30 cellular contexts compared by ENCODE assay signal in the genomic region with DNA sequence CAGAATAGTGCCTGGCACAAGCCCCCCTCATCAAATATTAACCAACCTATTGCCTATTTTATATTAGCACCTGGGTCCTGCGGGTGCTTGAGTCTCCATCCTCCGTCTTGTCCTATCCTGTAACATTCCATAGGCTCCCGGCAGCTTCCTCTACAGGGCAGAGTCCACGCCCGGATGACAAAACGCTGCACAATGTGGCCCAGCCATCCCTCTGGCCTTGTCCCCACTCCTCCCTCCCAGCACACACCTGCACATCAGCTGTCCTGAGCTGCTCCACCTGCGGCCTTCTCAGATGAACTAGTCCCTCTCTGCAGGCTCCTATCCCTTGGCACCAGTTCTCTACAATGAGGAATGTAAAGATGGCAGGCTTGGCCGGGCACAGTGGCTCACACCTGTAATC.
"Had no signal": no experiment of that assay in that cellular context is flagged by ENCODE, and none has a peak within 500 bp of the region (broad histone marks: within the 10 kb centered on the region; RNA-seq: fewer than 3 reads in every experiment).

No MANE protein-coding gene starts in this region.

- DNase-seq: activated CD4-positive, alpha-beta T cell treated with anti-CD3 and anti-CD28 coated beads, Interleukin-2, amount 10 ng/mL, durations not matched to agents 24 days and 14 days; activated CD4-positive, alpha-beta T cell treated with anti-CD3 and anti-CD28 coated beads, Interleukin-2, amount 50 U/mL, for 4 hours; activated CD8-positive, alpha-beta T cell treated with anti-CD3 and anti-CD28 coated beads for 36 hours; activated effector memory CD4-positive, alpha-beta T cell treated with anti-CD3 and anti-CD28 coated beads, Interleukin-2, amount 50 U/mL, for 16 hours; activated naive CD4-positive, alpha-beta T cell; activated naive CD4-positive, alpha-beta T cell treated with anti-CD3 and anti-CD28 coated beads, Interleukin-2, amount 50 U/mL, for 16 hours; activated naive CD8-positive, alpha-beta T cell treated with anti-CD3 and anti-CD28 coated beads for 36 hours; activated T-cell treated with anti-CD3 and anti-CD28 coated beads, Interleukin-2, amount 50 U/mL, for 1 hour; activated T-cell treated with anti-CD3 and anti-CD28 coated beads, Interleukin-2, amount 50 U/mL, for 72 hours; amniotic stem cell; aorta; brain microvascular endothelial cell; Kasumi-1; KG1; MG63; NCI-H1048; NCI-H1105 treated with DMSO at 0.1 percent for 48 hours; NCI-H1436; NCI-H1694; NCI-H1930; NCI-H2081 treated with DMSO at 0.1 percent for 48 hours; NCI-H345; NCI-H524 treated with DMSO at 0.1 percent for 48 hours; Peyer's patch; RPMI8226; SHP77 treated with DMSO at 0.1 percent for 48 hours had no signal

- H3K27me3 Mint-ChIP-seq: activated CD4-positive, alpha-beta T cell treated with anti-CD3 and anti-CD28 coated beads, Interleukin-2, amount 10 ng/mL, durations not matched to agents 24 days and 14 days; activated CD8-positive, alpha-beta T cell treated with anti-CD3 and anti-CD28 coated beads for 36 hours; activated naive CD8-positive, alpha-beta T cell treated with anti-CD3 and anti-CD28 coated beads for 36 hours; activated T-helper 17 cell treated with anti-CD3 and anti-CD28 coated beads, Interleukin-2, amount 50 U/mL, for 72 hours had no signal

- H3K9me3 ChIP-seq: MG63, Peyer's patch had no signal

- H3K4me1 Mint-ChIP-seq: activated CD4-positive, alpha-beta T cell treated with anti-CD3 and anti-CD28 coated beads, Interleukin-2, amount 10 ng/mL, durations not matched to agents 24 days and 14 days; activated naive CD8-positive, alpha-beta T cell treated with anti-CD3 and anti-CD28 coated beads for 36 hours; activated T-helper 17 cell treated with anti-CD3 and anti-CD28 coated beads, Interleukin-2, amount 50 U/mL, for 72 hours; central memory CD8-positive, alpha-beta T cell had no signal

- H3K4me3 ChIP-seq: MG63, Peyer's patch had no signal

- H3K4me3 Mint-ChIP-seq: activated CD4-positive, alpha-beta T cell treated with anti-CD3 and anti-CD28 coated beads, Interleukin-2, amount 10 ng/mL, durations not matched to agents 24 days and 14 days; activated CD8-positive, alpha-beta T cell treated with anti-CD3 and anti-CD28 coated beads for 36 hours; activated naive CD8-positive, alpha-beta T cell treated with anti-CD3 and anti-CD28 coated beads for 36 hours; activated T-cell treated with anti-CD3 and anti-CD28 coated beads, Interleukin-2, amount 50 U/mL, for 72 hours; activated T-helper 17 cell treated with anti-CD3 and anti-CD28 coated beads, Interleukin-2, amount 50 U/mL, for 72 hours; central memory CD8-positive, alpha-beta T cell; T-helper 1 cell treated with Interleukin-12 subunit alpha and Interleukin-12 subunit beta and Interleukin-4 antibody, amounts not matched to agents 30 μg/mL and 1 μg/mL, for 36 hours; T-helper 2 cell treated with Interferon-gamma antibody and Interleukin-4, amounts not matched to agents 5 μg/mL and 100 μg/mL, for 36 hours had no signal

- H3K27me3 ChIP-seq: brain microvascular endothelial cell, MG63, Peyer's patch had no signal

- H3K9me3 Mint-ChIP-seq: activated CD4-positive, alpha-beta T cell treated with anti-CD3 and anti-CD28 coated beads, Interleukin-2, amount 10 ng/mL, durations not matched to agents 24 days and 14 days; activated CD8-positive, alpha-beta T cell treated with anti-CD3 and anti-CD28 coated beads for 36 hours; activated naive CD8-positive, alpha-beta T cell treated with anti-CD3 and anti-CD28 coated beads for 36 hours; activated T-cell treated with anti-CD3 and anti-CD28 coated beads, Interleukin-2, amount 50 U/mL, for 72 hours; activated T-helper 17 cell treated with anti-CD3 and anti-CD28 coated beads, Interleukin-2, amount 50 U/mL, for 72 hours; central memory CD8-positive, alpha-beta T cell; T-helper 1 cell treated with Interleukin-12 subunit alpha and Interleukin-12 subunit beta and Interleukin-4 antibody, amounts not matched to agents 30 μg/mL and 1 μg/mL, for 36 hours; T-helper 2 cell treated with Interferon-gamma antibody and Interleukin-4, amounts not matched to agents 5 μg/mL and 100 μg/mL, for 36 hours had no signal

- H3K4me1 ChIP-seq: Peyer's patch had no signal

- H3K27ac ChIP-seq: brain microvascular endothelial cell, Peyer's patch had no signal

- H3K27ac Mint-ChIP-seq: activated CD4-positive, alpha-beta T cell treated with anti-CD3 and anti-CD28 coated beads, Interleukin-2, amount 10 ng/mL, durations not matched to agents 24 days and 14 days; activated CD8-positive, alpha-beta T cell treated with anti-CD3 and anti-CD28 coated beads for 36 hours; activated naive CD8-positive, alpha-beta T cell treated with anti-CD3 and anti-CD28 coated beads for 36 hours; activated T-cell treated with anti-CD3 and anti-CD28 coated beads, Interleukin-2, amount 50 U/mL, for 72 hours; activated T-helper 17 cell treated with anti-CD3 and anti-CD28 coated beads, Interleukin-2, amount 50 U/mL, for 72 hours; T-helper 1 cell treated with Interleukin-12 subunit alpha and Interleukin-12 subunit beta and Interleukin-4 antibody, amounts not matched to agents 30 μg/mL and 1 μg/mL, for 36 hours; T-helper 2 cell treated with Interferon-gamma antibody and Interleukin-4, amounts not matched to agents 5 μg/mL and 100 μg/mL, for 36 hours had no signal

- H3K36me3 ChIP-seq: brain microvascular endothelial cell, MG63, Peyer's patch had no signal

- H3K36me3 Mint-ChIP-seq: activated naive CD8-positive, alpha-beta T cell treated with anti-CD3 and anti-CD28 coated beads for 36 hours had no signal
